In the genomic region with DNA sequence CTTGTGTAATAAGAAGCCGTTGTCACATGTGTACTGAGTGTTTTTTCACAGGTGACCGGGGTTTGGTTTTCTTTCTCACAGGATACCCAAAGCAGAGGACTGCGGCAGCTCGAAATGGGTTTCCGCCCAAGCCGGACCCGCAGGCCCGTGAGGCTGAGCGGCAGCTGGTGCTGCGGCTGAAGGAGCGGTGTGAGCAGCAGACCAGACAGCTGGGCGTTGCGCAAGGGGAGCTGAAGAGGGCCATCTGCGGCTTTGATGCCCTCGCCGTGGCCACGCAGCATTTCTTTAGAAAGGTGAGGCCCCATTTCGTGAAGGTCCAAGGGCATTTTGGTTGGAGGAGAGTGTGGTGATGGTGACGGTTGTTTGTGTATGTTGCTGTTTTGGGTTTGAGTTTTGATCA, we compare ENCODE assay signal across 15 cellular contexts.
"Had no signal": no experiment of that assay in that cellular context is flagged by ENCODE, and none has a peak within 500 bp of the region (broad histone marks: within the 10 kb centered on the region; RNA-seq: fewer than 3 reads in every experiment).

No MANE protein-coding gene starts in this region.

- H3K9me3 ChIP-seq: esophagus squamous epithelium, prostate gland had no signal

- H3K27ac ChIP-seq: coronary artery, esophagus squamous epithelium, prostate gland had no signal

- H3K36me3 ChIP-seq: esophagus squamous epithelium, prostate gland had no signal

- H3K4me1 ChIP-seq: esophagus squamous epithelium, prostate gland had no signal

- H3K4me3 ChIP-seq: coronary artery, esophagus squamous epithelium, prostate gland, smooth muscle cell had no signal

- H3K4me2 ChIP-seq: smooth muscle cell had no signal

- ATAC-seq: left ventricle myocardium superior; right cardiac atrium; stimulated activated naive CD8-positive, alpha-beta T cell treated with anti-CD3 and anti-CD28 coated beads, Interleukin-15, Interleukin-2, amounts not matched to agents 100 U/mL and 50 U/mL, for 24 hours had no signal

- DNase-seq: activated CD4-positive, alpha-beta T cell treated with anti-CD3 and anti-CD28 coated beads, Interleukin-2, amount 10 ng/mL, durations not matched to agents 7 days and 5 days; activated CD8-positive, alpha-beta memory T cell treated with anti-CD3 and anti-CD28 coated beads for 24 hours; activated naive CD8-positive, alpha-beta T cell treated with anti-CD3 and anti-CD28 coated beads for 36 hours; esophagus squamous epithelium; foreskin fibroblast; left ventricle myocardium superior; nephron progenitor cell; right cardiac atrium; stimulated activated CD4-positive, alpha-beta T cell treated with anti-CD3 and anti-CD28 coated beads, Interleukin-4, amount 100 ng/mL, for 4 hours; stimulated activated CD8-positive, alpha-beta memory T cell treated with anti-CD3 and anti-CD28 coated beads, Interleukin-4, amount 100 ng/mL, for 48 hours; stimulated activated naive CD8-positive, alpha-beta T cell treated with anti-CD3 and anti-CD28 coated beads, Interleukin-15, Interleukin-2, amounts not matched to agents 100 U/mL and 50 U/mL, for 24 hours; T-helper 9 cell had no signal
